Comparison of ENCODE assay signal across 17 cellular contexts in genomic region chr2:66322481-66322880, GRCh38.
DNase-seq lines count a peak whose midpoint lies in the region; ATAC-seq and TF ChIP-seq lines count a peak whose summit lies in the region.
"Had no signal": no experiment of that assay in that cellular context is flagged by ENCODE, and none has a peak within 500 bp of the region (broad histone marks: within the 10 kb centered on the region; RNA-seq: fewer than 3 reads in every experiment).

No MANE protein-coding gene starts in this region.

- peaks cover 8% of the 10 kb centered on the region for H3K9me3 Mint-ChIP-seq in glutamatergic neuron (ENCODE audit: unreplicated experiment)
- H3K9me3 Mint-ChIP-seq in chondrocyte (ENCODE audit: low read depth), result no peaks in the 10 kb centered on the region
- H3K9me3 Mint-ChIP-seq: IgD-negative memory B cell had no signal

- H3K27me3 Mint-ChIP-seq in glutamatergic neuron (ENCODE audit: unreplicated experiment) (peaks cover 8% of the 10 kb centered on the region), chondrocyte (ENCODE audit: low read depth) (peaks cover 25% of the 10 kb centered on the region)
- H3K27me3 Mint-ChIP-seq: CD8-positive, alpha-beta memory T cell; IgD-negative memory B cell had no signal

- POLR2A ChIA-PET in A673 (lab: Charles Lee; ENCODE audit: low non-redundant PET), result no interaction called here

- H3K4me3 Mint-ChIP-seq in glutamatergic neuron (ENCODE audit: unreplicated experiment) (peak overlapping the region; percentile 53), chondrocyte (ENCODE audit: unreplicated experiment) (no peak overlapping the region)
- H3K4me3 Mint-ChIP-seq: CD8-positive, alpha-beta memory T cell; IgD-negative memory B cell had no signal

- intact Hi-C loops in A673 (cut with micrococcal nuclease; ENCODE audit: unreplicated experiment), result no loop called here

- no peak for ATAC-seq in GM18868 (IDR thresholded peaks at IDR 0.05; ENCODE audit: unreplicated experiment)

- peaks cover 55% of the 10 kb centered on the region for H3K4me1 Mint-ChIP-seq in glutamatergic neuron (ENCODE audit: low read depth, unreplicated experiment)
- H3K4me1 Mint-ChIP-seq in chondrocyte (ENCODE audit: low read depth), result peaks cover 5% of the 10 kb centered on the region
- H3K4me1 Mint-ChIP-seq: CD8-positive, alpha-beta memory T cell; IgD-negative memory B cell had no signal

- no peaks in the 10 kb centered on the region for H3K9me3 ChIP-seq in A673 (ENCODE audit: low read depth, low read length, poor library complexity, severe bottlenecking)
- H3K9me3 ChIP-seq in neuron (ENCODE audit: low read length), result no peaks in the 10 kb centered on the region
- H3K9me3 ChIP-seq: BLaER1, Caco-2 had no signal

- H3K36me3 Mint-ChIP-seq in glutamatergic neuron (ENCODE audit: unreplicated experiment) (no peaks in the 10 kb centered on the region), chondrocyte (ENCODE audit: low read depth) (no peaks in the 10 kb centered on the region)
- H3K36me3 Mint-ChIP-seq: CD8-positive, alpha-beta memory T cell; IgD-negative memory B cell had no signal

- H3K4me1 ChIP-seq in A673 (ENCODE audit: insufficient read depth, low read length, poor library complexity, severe bottlenecking) (peaks cover 33% of the 10 kb centered on the region), neuron (ENCODE audit: insufficient read depth, low read length) (peaks cover 6% of the 10 kb centered on the region)
- H3K4me1 ChIP-seq: BLaER1, Caco-2 had no signal

- H3K36me3 ChIP-seq in A673 (ENCODE audit: insufficient read depth, low read length, poor library complexity, severe bottlenecking), result no peaks in the 10 kb centered on the region
- no peaks in the 10 kb centered on the region for H3K36me3 ChIP-seq in neuron (ENCODE audit: insufficient read depth, low read length)
- H3K36me3 ChIP-seq: BLaER1 had no signal

- no peak overlapping the region for H3K27ac ChIP-seq in A673 (ENCODE audit: low read depth, low read length, poor library complexity, severe bottlenecking)
- H3K27ac ChIP-seq: 22Rv1, BLaER1 had no signal

- H3K27ac Mint-ChIP-seq in glutamatergic neuron (ENCODE audit: unreplicated experiment) (peak overlapping the region; percentile 86), chondrocyte (ENCODE audit: unreplicated experiment) (no peak overlapping the region)
- H3K27ac Mint-ChIP-seq: CD8-positive, alpha-beta memory T cell; IgD-negative memory B cell had no signal

- TF ChIP-seq CTCF in A673 (conservative IDR thresholded peaks at IDR 0.05; ENCODE audit: low read depth, low read length) (no peak), glutamatergic neuron (IDR thresholded peaks at IDR 0.05; ENCODE audit: partially characterized antibody, unreplicated experiment) (no peak), chondrocyte (IDR thresholded peaks at IDR 0.05) (no peak)

- no peak overlapping the region for H2AFZ ChIP-seq in neuron (ENCODE audit: low read depth, low read length)

- H3K27me3 ChIP-seq in A673 (replicated peaks; ENCODE audit: insufficient read depth, low read depth, low read length, poor library complexity) (no peaks in the 10 kb centered on the region), neuron (ENCODE audit: insufficient read depth, low read length) (no peaks in the 10 kb centered on the region)
- H3K27me3 ChIP-seq: BLaER1 had no signal

- H3K4me3 ChIP-seq in A673 (ENCODE audit: low read depth, low read length, poor library complexity, severe bottlenecking) (no peak overlapping the region), neuron (ENCODE audit: low read length) (peak overlapping the region; percentile 3)
- H3K4me3 ChIP-seq: BLaER1 had no signal

- CTCF ChIA-PET in A673 (lab: Charles Lee), result no interaction called here

- peak; percentile 30 for DNase-seq in A673 (ENCODE audit: low spot score)
- peak; percentile 54 for DNase-seq in SK-N-DZ (ENCODE audit: low spot score)
- peak; percentile 27 for DNase-seq in glutamatergic neuron
- no peak for DNase-seq in stimulated activated CD4-positive, alpha-beta T cell treated with anti-CD3 and anti-CD28 coated beads, Interleukin-2, amount 100 ng/mL, for 24 hours
- no peak for DNase-seq in LoVo (ENCODE audit: low spot score)
- DNase-seq in chondrocyte (ENCODE audit: low spot score), result no peak
- DNase-seq: AML-193; Caco-2; CD8-positive, alpha-beta memory T cell; DND-41; GDM1; H7 had no signal

- no TSS peak for BruUV-seq in A673 (replicated peaks; lab: Mats Ljungman, UMichigan)

Comparison
In these comparisons a context has a peak if more than half of its experiments do, and no peak if none do; other contexts are left out.
1. DNase-seq: peak in A673 (single experiment), SK-N-DZ (single experiment) and glutamatergic neuron (single experiment); none in stimulated activated CD4-positive, alpha-beta T cell treated with anti-CD3 and anti-CD28 coated beads, Interleukin-2, amount 100 ng/mL, for 24 hours (0 of 2), LoVo (single experiment) and chondrocyte (single experiment).